ENCODE assay signal across 10 cellular contexts in genomic region chr5:113330533-113331200, GRCh38.
DNase-seq lines count a peak whose midpoint lies in the region; TF ChIP-seq lines count a peak whose summit lies in the region.
"Had no signal": no experiment of that assay in that cellular context is flagged by ENCODE, and none has a peak within 500 bp of the region (broad histone marks: within the 10 kb centered on the region; RNA-seq: fewer than 3 reads in every experiment).

No MANE protein-coding gene starts in this region.

- no peak overlapping the region for H3K27ac Mint-ChIP-seq in progenitor cell of endocrine pancreas

- H3K9me3 ChIP-seq in fibroblast of lung (ENCODE audit: control insufficient read depth, insufficient read depth, low read depth, low read length) (no peaks in the 10 kb centered on the region), colonic mucosa (no peaks in the 10 kb centered on the region)

- H3K27me3 Mint-ChIP-seq in progenitor cell of endocrine pancreas, result no peaks in the 10 kb centered on the region

- DNase-seq in COLO829 (ENCODE audit: low spot score) (peak; percentile 55), GM19238 (ENCODE audit: insufficient read length, low spot score) (peak; percentile 31), HT1080 (ENCODE audit: low read depth) (peak; percentile 57), SK-N-DZ (ENCODE audit: low spot score) (peak; percentile 68), fibroblast of lung (ENCODE audit: low read depth in 2 of 2) (peak; percentile 39 to 60), progenitor cell of endocrine pancreas (ENCODE audit: low spot score, unreplicated experiment) (no peak), colonic mucosa (no peak)
- DNase-seq in activated naive CD4-positive, alpha-beta T cell treated with Interleukin-2 at 50 U/mL for 16 hours, result no peak

- H3K36me3 ChIP-seq in fibroblast of lung (ENCODE audit: control insufficient read depth, insufficient read depth, low read length) (no peaks in the 10 kb centered on the region), colonic mucosa (no peaks in the 10 kb centered on the region)

- no peaks in the 10 kb centered on the region for H3K4me1 ChIP-seq in fibroblast of lung (ENCODE audit: control insufficient read depth, extremely low read depth, insufficient read depth, low read length)
- H3K4me1 ChIP-seq in colonic mucosa, result no peaks in the 10 kb centered on the region

- no peak overlapping the region for H3K9ac ChIP-seq in fibroblast of lung (ENCODE audit: insufficient read depth, low read length)
- no peak overlapping the region for H3K9ac ChIP-seq in colonic mucosa (ENCODE audit: low read depth in 2 of 2, low read length in 2 of 2)

- H3K27me3 ChIP-seq in fibroblast of lung (ENCODE audit: control insufficient read depth, insufficient read depth, low read length), result no peaks in the 10 kb centered on the region
- H3K27me3 ChIP-seq in colonic mucosa, result no peaks in the 10 kb centered on the region

- H3K4me3 ChIP-seq in fibroblast of lung (replicated peaks in 1 of 4; ENCODE audit: control extremely low read depth in 1 of 4, insufficient read depth in 1 of 4, low read depth in 3 of 4, low read length in 4 of 4) (no peak overlapping the region), colonic mucosa (no peak overlapping the region)
- H3K4me3 ChIP-seq: skin epidermis had no signal

- no peaks in the 10 kb centered on the region for H3K36me3 Mint-ChIP-seq in progenitor cell of endocrine pancreas (ENCODE audit: insufficient read depth)

- no peaks in the 10 kb centered on the region for H3K79me2 ChIP-seq in fibroblast of lung (ENCODE audit: control insufficient read depth, insufficient read depth, low read length)

- no peaks in the 10 kb centered on the region for H3K9me3 Mint-ChIP-seq in progenitor cell of endocrine pancreas (ENCODE audit: low read depth)
- H3K9me3 Mint-ChIP-seq: T-helper 1 cell treated with Interleukin-12 subunit alpha and Interleukin-12 subunit beta and Interleukin-4 antibody, amounts not matched to agents 30 μg/mL and 1 μg/mL, for 36 hours had no signal

- H3K27ac ChIP-seq in fibroblast of lung (ENCODE audit: insufficient read depth, low read length) (no peak overlapping the region), colonic mucosa (no peak overlapping the region)
- H3K27ac ChIP-seq: skin epidermis had no signal

- H3K4me2 ChIP-seq in fibroblast of lung (ENCODE audit: extremely low read depth, insufficient read depth, low read length), result no peak overlapping the region

- H4K20me1 ChIP-seq in fibroblast of lung (ENCODE audit: control insufficient read depth, extremely low read depth, insufficient read depth, low read length), result no peaks in the 10 kb centered on the region

- peaks cover 4% of the 10 kb centered on the region for H3K4me1 Mint-ChIP-seq in progenitor cell of endocrine pancreas (ENCODE audit: low read depth)

- H3K4me3 Mint-ChIP-seq in progenitor cell of endocrine pancreas (ENCODE audit: low read depth), result no peak overlapping the region
- H3K4me3 Mint-ChIP-seq: T-helper 1 cell treated with Interleukin-12 subunit alpha and Interleukin-12 subunit beta and Interleukin-4 antibody, amounts not matched to agents 30 μg/mL and 1 μg/mL, for 36 hours had no signal

- TF ChIP-seq CTCF in fibroblast of lung (conservative IDR thresholded peaks at IDR 0.05 in 1 of 2, IDR thresholded peaks at IDR 0.05 in 1 of 2; ENCODE audit: low read depth in 1 of 2, low read length in 2 of 2) (peak in 1 of 2 donors; percentile 39), progenitor cell of endocrine pancreas (IDR thresholded peaks at IDR 0.05; ENCODE audit: unreplicated experiment) (peak; percentile 65), colonic mucosa (IDR thresholded peaks at IDR 0.05) (no peak)

- intact Hi-C loops in colonic mucosa (cut with DNase I), result loop anchor here (10.0 kb wide), 1 partner anchor 336 kb away; no protein-coding TSS in a partner anchor

- no peak overlapping the region for H2AFZ ChIP-seq in fibroblast of lung (ENCODE audit: low read length)

Comparison
In these comparisons a context has a peak if more than half of its experiments do, and no peak if none do; other contexts are left out.
1. DNase-seq: peak in COLO829 (single experiment), GM19238 (single experiment), HT1080 (single experiment), SK-N-DZ (single experiment) and fibroblast of lung (2 of 2); none in progenitor cell of endocrine pancreas (single experiment), colonic mucosa (single experiment) and activated naive CD4-positive, alpha-beta T cell treated with Interleukin-2 at 50 U/mL for 16 hours (single experiment).